ENCODE assay signal across 28 cellular contexts in the genomic region with DNA sequence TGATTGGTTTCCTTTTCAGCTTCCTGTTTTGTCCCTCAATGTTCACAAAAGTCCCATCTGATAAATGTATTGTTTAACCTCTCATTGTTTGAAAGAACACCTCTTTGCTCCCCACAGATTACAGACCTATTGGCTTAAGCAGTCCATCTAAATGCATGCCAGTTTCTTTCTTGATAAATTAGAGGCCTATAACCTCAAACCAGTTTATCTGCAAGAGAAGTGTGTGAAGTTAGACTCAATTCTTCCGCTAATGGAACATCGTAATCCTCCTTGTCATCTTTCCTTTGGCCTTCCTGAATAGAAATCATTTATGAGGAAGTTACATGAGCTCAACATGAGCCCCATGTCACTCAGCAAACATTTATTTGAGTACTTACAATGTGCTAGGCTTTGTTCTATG.
"Had no signal": no experiment of that assay in that cellular context is flagged by ENCODE, and none has a peak within 500 bp of the region (broad histone marks: within the 10 kb centered on the region; RNA-seq: fewer than 3 reads in every experiment).

No MANE protein-coding gene starts in this region.

- H3K27me3 ChIP-seq: brain microvascular endothelial cell, esophagus squamous epithelium, thyroid gland, upper lobe of left lung, vagina had no signal

- H3K9me3 Mint-ChIP-seq: activated naive CD8-positive, alpha-beta T cell treated with anti-CD3 and anti-CD28 coated beads, Interleukin-2, amount 10 ng/mL, durations not matched to agents 7 days and 5 days; endodermal cell; nephron; stimulated activated memory B cell treated with anti-CD40 and anti-IgM and Interleukin-4, amounts not matched to agents 10 μg/mL and 1 μg/mL and 100 μg/mL, for 72 hours; stimulated activated naive CD8-positive, alpha-beta T cell treated with anti-CD3 and anti-CD28 coated beads, Interleukin-15, amount 100 ng/mL, for 72 hours; T-helper 1 cell treated with Interleukin-12 subunit alpha and Interleukin-12 subunit beta and Interleukin-4 antibody, amounts not matched to agents 30 μg/mL and 1 μg/mL, for 36 hours had no signal

- H3K4me1 Mint-ChIP-seq: activated CD4-positive, alpha-beta T cell treated with anti-CD3 and anti-CD28 coated beads for 36 hours; activated naive CD8-positive, alpha-beta T cell treated with anti-CD3 and anti-CD28 coated beads, Interleukin-2, amount 10 ng/mL, durations not matched to agents 7 days and 5 days; nephron; stimulated activated naive CD8-positive, alpha-beta T cell treated with anti-CD3 and anti-CD28 coated beads, Interleukin-15, amount 100 ng/mL, for 72 hours had no signal

- H3K27ac ChIP-seq: brain microvascular endothelial cell, epithelial cell of prostate, esophagus squamous epithelium, thyroid gland, upper lobe of left lung, vagina had no signal

- H3K9me3 ChIP-seq: esophagus squamous epithelium, thyroid gland, upper lobe of left lung, vagina had no signal

- H3K4me3 Mint-ChIP-seq: activated CD4-positive, alpha-beta T cell treated with anti-CD3 and anti-CD28 coated beads for 36 hours; activated naive CD8-positive, alpha-beta T cell treated with anti-CD3 and anti-CD28 coated beads, Interleukin-2, amount 10 ng/mL, durations not matched to agents 7 days and 5 days; endodermal cell; nephron; stimulated activated memory B cell treated with anti-CD40 and anti-IgM and Interleukin-4, amounts not matched to agents 10 μg/mL and 1 μg/mL and 100 μg/mL, for 72 hours; stimulated activated naive CD8-positive, alpha-beta T cell treated with anti-CD3 and anti-CD28 coated beads, Interleukin-15, amount 100 ng/mL, for 72 hours; T-helper 1 cell treated with Interleukin-12 subunit alpha and Interleukin-12 subunit beta and Interleukin-4 antibody, amounts not matched to agents 30 μg/mL and 1 μg/mL, for 36 hours had no signal

- H3K4me3 ChIP-seq: esophagus squamous epithelium, smooth muscle cell, thyroid gland, upper lobe of left lung, vagina had no signal

- H3K36me3 ChIP-seq: brain microvascular endothelial cell, esophagus squamous epithelium, thyroid gland, upper lobe of left lung, vagina had no signal

- H3K36me3 Mint-ChIP-seq: activated naive CD8-positive, alpha-beta T cell treated with anti-CD3 and anti-CD28 coated beads, Interleukin-2, amount 10 ng/mL, durations not matched to agents 7 days and 5 days; stimulated activated memory B cell treated with anti-CD40 and anti-IgM and Interleukin-4, amounts not matched to agents 10 μg/mL and 1 μg/mL and 100 μg/mL, for 72 hours had no signal

- H3K27ac Mint-ChIP-seq: activated CD4-positive, alpha-beta T cell treated with anti-CD3 and anti-CD28 coated beads for 36 hours; activated naive CD8-positive, alpha-beta T cell treated with anti-CD3 and anti-CD28 coated beads, Interleukin-2, amount 10 ng/mL, durations not matched to agents 7 days and 5 days; endodermal cell; nephron; stimulated activated memory B cell treated with anti-CD40 and anti-IgM and Interleukin-4, amounts not matched to agents 10 μg/mL and 1 μg/mL and 100 μg/mL, for 72 hours; T-helper 1 cell treated with Interleukin-12 subunit alpha and Interleukin-12 subunit beta and Interleukin-4 antibody, amounts not matched to agents 30 μg/mL and 1 μg/mL, for 36 hours had no signal

- ATAC-seq: activated CD4-positive, alpha-beta T cell treated with anti-CD3 and anti-CD28 coated beads for 36 hours; left ventricle myocardium superior; stimulated activated memory B cell treated with anti-CD40 and anti-IgM and Interleukin-4, amounts not matched to agents 10 μg/mL and 1 μg/mL and 100 μg/mL, for 72 hours; stimulated activated naive CD8-positive, alpha-beta T cell treated with anti-CD3 and anti-CD28 coated beads, Interleukin-15, amount 100 ng/mL, for 72 hours had no signal

- H3K4me1 ChIP-seq: esophagus squamous epithelium, thyroid gland, upper lobe of left lung, vagina had no signal

- DNase-seq: activated CD4-positive, alpha-beta T cell treated with anti-CD3 and anti-CD28 coated beads for 36 hours; activated CD4-positive, alpha-beta T cell treated with anti-CD3 and anti-CD28 coated beads, Interleukin-2, amount 50 U/mL, for 4 hours; activated CD4-positive, CD25-positive, alpha-beta regulatory T cell; activated effector memory CD4-positive, alpha-beta T cell treated with Interleukin-2 at 50 U/mL for 16 hours; activated naive CD4-positive, alpha-beta T cell treated with Interleukin-2 at 50 U/mL for 16 hours; activated naive CD8-positive, alpha-beta T cell treated with anti-CD3 and anti-CD28 coated beads, Interleukin-2, amount 10 ng/mL, durations not matched to agents 7 days and 5 days; brain microvascular endothelial cell; central memory CD4-positive, alpha-beta T cell; endodermal cell; esophagus squamous epithelium; foreskin melanocyte; left ventricle myocardium superior; mammary epithelial cell; retina; stimulated activated CD4-positive, alpha-beta T cell treated with anti-CD3 and anti-CD28 coated beads, Interleukin-1b, Interleukin-23, amount 100 ng/mL, for 48 hours; stimulated activated CD4-positive, alpha-beta T cell treated with anti-CD3 and anti-CD28 coated beads, Interleukin-4, amount 100 ng/mL, for 4 hours; stimulated activated CD8-positive, alpha-beta memory T cell treated with anti-CD3 and anti-CD28 coated beads, Interleukin-4, amount 100 ng/mL, for 48 hours; stimulated activated naive CD8-positive, alpha-beta T cell treated with anti-CD3 and anti-CD28 coated beads, Interleukin-15, amount 100 ng/mL, for 72 hours; substantia nigra; T1000; thyroid gland; upper lobe of left lung had no signal
